18 cellular contexts compared by ENCODE assay signal in genomic region chr9:16410601-16411285, GRCh38.
DNase-seq lines count a peak whose midpoint lies in the region; ATAC-seq and TF ChIP-seq lines count a peak whose summit lies in the region.
"Had no signal": no experiment of that assay in that cellular context is flagged by ENCODE, and none has a peak within 500 bp of the region (broad histone marks: within the 10 kb centered on the region; RNA-seq: fewer than 3 reads in every experiment).

No MANE protein-coding gene starts in this region.

- DNase-seq in A172 (ENCODE audit: low spot score) = peak; percentile 45
- DNase-seq in HK-2 (ENCODE audit: unreplicated experiment) = peak; percentile 29
- DNase-seq in fibroblast of the aortic adventitia (ENCODE audit: low read depth) = peak; percentile 64
- DNase-seq in putamen (ENCODE audit: low spot score) = no peak
- no peak for DNase-seq in stimulated activated CD4-positive, alpha-beta T cell treated with anti-CD3 and anti-CD28 coated beads, Interleukin-1b, Interleukin-23, amount 100 ng/mL, for 48 hours
- DNase-seq: activated CD4-positive, alpha-beta memory T cell treated with anti-CD3 and anti-CD28 coated beads, Interleukin-2, amount 10 ng/mL, durations not matched to agents 7 days and 5 days; activated naive CD4-positive, alpha-beta T cell treated with anti-CD3 and anti-CD28 coated beads for 36 hours; effector CD8-positive, alpha-beta T cell; esophagus squamous epithelium; glutamatergic neuron; PC-9; psoas muscle; stimulated activated CD4-positive, alpha-beta T cell treated with anti-CD3 and anti-CD28 coated beads, Interleukin-4, amount 100 ng/mL, for 24 hours had no signal

- no peak for TF ChIP-seq CTCF in fibroblast of the aortic adventitia (IDR thresholded peaks at IDR 0.05; ENCODE audit: insufficient read depth, low read length)

- no peak overlapping the region for H3K4me3 ChIP-seq in fibroblast of the aortic adventitia (ENCODE audit: low read depth, low read length)
- H3K4me3 ChIP-seq: BLaER1, esophagus squamous epithelium, PC-9, psoas muscle had no signal

- peak; percentile 75 for ATAC-seq in SK-N-SH treated with all-trans-retinoic acid at 6 μM for 48 hours
- no peak for ATAC-seq in GM18870 (IDR thresholded peaks at IDR 0.05; ENCODE audit: unreplicated experiment)
- no peak for ATAC-seq in GM18517 (IDR thresholded peaks at IDR 0.05; ENCODE audit: unreplicated experiment)
- ATAC-seq: psoas muscle, WTC11 had no signal

TF ChIP-seq in SK-N-SH treated with all-trans-retinoic acid at 6 μM for 48 hours, 23 proteins besides CTCF, POLR2A, EP300 and RAD21:
- 0 out of 2 replicates have a peak, but pooled peaks have one; percentile 49 for TF ChIP-seq ZFP3 (CRISPR knock-in tag; IDR thresholded peaks at IDR 0.05)
- no peak for TF ChIP-seq SNAI2 (CRISPR knock-in tag; IDR thresholded peaks at IDR 0.05)
TF ChIP-seq in SK-N-SH treated with all-trans-retinoic acid at 6 μM for 48 hours: peak in this region for 1.

Comparison
In these comparisons a context has a peak if more than half of its experiments do, and no peak if none do; other contexts are left out.
1. DNase-seq: peak in A172 (single experiment), HK-2 (single experiment) and fibroblast of the aortic adventitia (single experiment); none in putamen (single experiment) and stimulated activated CD4-positive, alpha-beta T cell treated with anti-CD3 and anti-CD28 coated beads, Interleukin-1b, Interleukin-23, amount 100 ng/mL, for 48 hours (single experiment).